In the genomic region with DNA sequence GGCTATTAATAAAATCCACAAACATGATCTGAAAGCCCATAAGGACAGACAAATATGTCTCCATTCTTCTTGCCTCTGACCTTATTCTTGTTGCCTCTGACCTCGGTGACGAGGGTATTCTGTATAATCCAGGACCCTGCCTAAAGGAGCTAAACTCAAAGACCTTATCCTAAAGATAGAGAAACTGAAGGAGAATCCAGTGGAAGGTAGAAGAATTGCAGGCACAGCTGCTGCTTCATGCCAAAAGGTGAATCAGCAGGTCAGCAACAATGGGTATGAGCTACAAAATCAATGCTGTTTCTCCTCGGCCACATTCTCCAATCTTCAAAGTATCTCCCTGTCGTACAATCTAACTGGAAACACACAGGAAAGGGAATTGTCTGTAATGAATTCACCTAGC, we compare ENCODE assay signal across 1 cellular context.
TF ChIP-seq lines count a peak whose summit lies in the region.

No MANE protein-coding gene starts in this region.

TF ChIP-seq in GM23338, 12 proteins besides CTCF, POLR2A, EP300 and RAD21 (continued from another document):
- TF ChIP-seq, protein P1, sequence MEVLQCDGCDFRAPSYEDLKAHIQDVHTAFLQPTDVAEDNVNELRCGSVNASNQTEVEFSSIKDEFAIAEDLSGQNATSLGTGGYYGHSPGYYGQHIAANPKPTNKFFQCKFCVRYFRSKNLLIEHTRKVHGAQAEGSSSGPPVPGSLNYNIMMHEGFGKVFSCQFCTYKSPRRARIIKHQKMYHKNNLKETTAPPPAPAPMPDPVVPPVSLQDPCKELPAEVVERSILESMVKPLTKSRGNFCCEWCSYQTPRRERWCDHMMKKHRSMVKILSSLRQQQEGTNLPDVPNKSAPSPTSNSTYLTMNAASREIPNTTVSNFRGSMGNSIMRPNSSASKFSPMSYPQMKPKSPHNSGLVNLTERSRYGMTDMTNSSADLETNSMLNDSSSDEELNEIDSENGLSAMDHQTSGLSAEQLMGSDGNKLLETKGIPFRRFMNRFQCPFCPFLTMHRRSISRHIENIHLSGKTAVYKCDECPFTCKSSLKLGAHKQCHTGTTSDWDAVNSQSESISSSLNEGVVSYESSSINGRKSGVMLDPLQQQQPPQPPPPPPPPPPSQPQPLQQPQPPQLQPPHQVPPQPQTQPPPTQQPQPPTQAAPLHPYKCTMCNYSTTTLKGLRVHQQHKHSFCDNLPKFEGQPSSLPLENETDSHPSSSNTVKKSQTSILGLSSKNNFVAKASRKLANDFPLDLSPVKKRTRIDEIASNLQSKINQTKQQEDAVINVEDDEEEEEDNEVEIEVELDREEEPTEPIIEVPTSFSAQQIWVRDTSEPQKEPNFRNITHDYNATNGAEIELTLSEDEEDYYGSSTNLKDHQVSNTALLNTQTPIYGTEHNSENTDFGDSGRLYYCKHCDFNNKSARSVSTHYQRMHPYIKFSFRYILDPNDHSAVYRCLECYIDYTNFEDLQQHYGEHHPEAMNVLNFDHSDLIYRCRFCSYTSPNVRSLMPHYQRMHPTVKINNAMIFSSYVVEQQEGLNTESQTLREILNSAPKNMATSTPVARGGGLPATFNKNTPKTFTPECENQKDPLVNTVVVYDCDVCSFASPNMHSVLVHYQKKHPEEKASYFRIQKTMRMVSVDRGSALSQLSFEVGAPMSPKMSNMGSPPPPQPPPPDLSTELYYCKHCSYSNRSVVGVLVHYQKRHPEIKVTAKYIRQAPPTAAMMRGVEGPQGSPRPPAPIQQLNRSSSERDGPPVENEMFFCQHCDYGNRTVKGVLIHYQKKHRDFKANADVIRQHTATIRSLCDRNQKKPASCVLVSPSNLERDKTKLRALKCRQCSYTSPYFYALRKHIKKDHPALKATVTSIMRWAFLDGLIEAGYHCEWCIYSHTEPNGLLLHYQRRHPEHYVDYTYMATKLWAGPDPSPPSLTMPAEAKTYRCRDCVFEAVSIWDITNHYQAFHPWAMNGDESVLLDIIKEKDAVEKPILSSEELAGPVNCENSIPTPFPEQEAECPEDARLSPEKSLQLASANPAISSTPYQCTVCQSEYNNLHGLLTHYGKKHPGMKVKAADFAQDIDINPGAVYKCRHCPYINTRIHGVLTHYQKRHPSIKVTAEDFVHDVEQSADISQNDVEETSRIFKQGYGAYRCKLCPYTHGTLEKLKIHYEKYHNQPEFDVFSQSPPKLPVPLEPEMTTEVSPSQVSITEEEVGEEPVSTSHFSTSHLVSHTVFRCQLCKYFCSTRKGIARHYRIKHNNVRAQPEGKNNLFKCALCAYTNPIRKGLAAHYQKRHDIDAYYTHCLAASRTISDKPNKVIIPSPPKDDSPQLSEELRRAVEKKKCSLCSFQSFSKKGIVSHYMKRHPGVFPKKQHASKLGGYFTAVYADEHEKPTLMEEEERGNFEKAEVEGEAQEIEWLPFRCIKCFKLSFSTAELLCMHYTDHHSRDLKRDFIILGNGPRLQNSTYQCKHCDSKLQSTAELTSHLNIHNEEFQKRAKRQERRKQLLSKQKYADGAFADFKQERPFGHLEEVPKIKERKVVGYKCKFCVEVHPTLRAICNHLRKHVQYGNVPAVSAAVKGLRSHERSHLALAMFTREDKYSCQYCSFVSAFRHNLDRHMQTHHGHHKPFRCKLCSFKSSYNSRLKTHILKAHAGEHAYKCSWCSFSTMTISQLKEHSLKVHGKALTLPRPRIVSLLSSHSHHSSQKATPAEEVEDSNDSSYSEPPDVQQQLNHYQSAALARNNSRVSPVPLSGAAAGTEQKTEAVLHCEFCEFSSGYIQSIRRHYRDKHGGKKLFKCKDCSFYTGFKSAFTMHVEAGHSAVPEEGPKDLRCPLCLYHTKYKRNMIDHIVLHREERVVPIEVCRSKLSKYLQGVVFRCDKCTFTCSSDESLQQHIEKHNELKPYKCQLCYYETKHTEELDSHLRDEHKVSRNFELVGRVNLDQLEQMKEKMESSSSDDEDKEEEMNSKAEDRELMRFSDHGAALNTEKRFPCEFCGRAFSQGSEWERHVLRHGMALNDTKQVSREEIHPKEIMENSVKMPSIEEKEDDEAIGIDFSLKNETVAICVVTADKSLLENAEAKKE (CRISPR knock-in tag; IDR thresholded peaks at IDR 0.05), result no peak
- no peak for TF ChIP-seq ZNF114 (CRISPR knock-in tag; IDR thresholded peaks at IDR 0.05)
- no peak for TF ChIP-seq NANOG (IDR thresholded peaks at IDR 0.05; ENCODE audit: borderline replicate concordance)
- no peak for TF ChIP-seq CREB1 (CRISPR knock-in tag; IDR thresholded peaks at IDR 0.05; ENCODE audit: low read depth)
- TF ChIP-seq STAT1 (IDR thresholded peaks at IDR 0.05; ENCODE audit: unreplicated experiment), result no peak
- no peak for TF ChIP-seq JUNB (IDR thresholded peaks at IDR 0.05; ENCODE audit: unreplicated experiment)
